In genomic region chr2:64454316-64455030, GRCh38 we compare ENCODE assay signal across 1 cellular context.
TF ChIP-seq lines count a peak whose summit lies in the region.

No MANE protein-coding gene starts in this region.

TF ChIP-seq in HepG2, 621 proteins besides CTCF, POLR2A, EP300 and RAD21 (continued from another document and continues in another):
- TF ChIP-seq NRL (CRISPR knock-in tag; IDR thresholded peaks at IDR 0.05; ENCODE audit: borderline replicate concordance) (peak; percentile 5; the same call in 1 of the 2 replicates), AKAP8 (CRISPR knock-in tag; IDR thresholded peaks at IDR 0.05) (no peak; the same call in 1 of the 2 replicates), KLF13 (CRISPR knock-in tag; IDR thresholded peaks at IDR 0.05) (peak; percentile 78; the same call in 1 of the 2 replicates), MXI1 (IDR thresholded peaks at IDR 0.05; ENCODE audit: borderline replicate concordance, low read depth, low read length) (no peak), ARNTL (CRISPR knock-in tag; IDR thresholded peaks at IDR 0.05) (no peak), ATRX (CRISPR knock-in tag; IDR thresholded peaks at IDR 0.05; ENCODE audit: borderline replicate concordance) (no peak), RXRB (CRISPR knock-in tag; IDR thresholded peaks at IDR 0.05; ENCODE audit: borderline replicate concordance) (no peak), ZNF772 (CRISPR knock-in tag; IDR thresholded peaks at IDR 0.05) (no peak), ZNF18 (CRISPR knock-in tag; IDR thresholded peaks at IDR 0.05; ENCODE audit: insufficient replicate concordance) (no peak), HCFC1 (IDR thresholded peaks at IDR 0.05; ENCODE audit: low read depth, low read length) (no peak), ZNF530 (CRISPR knock-in tag; IDR thresholded peaks at IDR 0.05; ENCODE audit: low read depth) (no peak), PPARG (CRISPR knock-in tag; conservative IDR thresholded peaks at IDR 0.05) (no peak), PITX1 (CRISPR knock-in tag; IDR thresholded peaks at IDR 0.05) (no peak), ZNF232 (CRISPR knock-in tag; IDR thresholded peaks at IDR 0.05; ENCODE audit: borderline replicate concordance) (no peak; the same call in 1 of the 2 replicates), BHLHE40 (IDR thresholded peaks at IDR 0.05; ENCODE audit: low read length) (no peak; the same call in 1 of the 2 replicates), ETS1 (CRISPR knock-in tag; IDR thresholded peaks at IDR 0.05) (no peak), ZNF431 (CRISPR knock-in tag; IDR thresholded peaks at IDR 0.05; ENCODE audit: borderline replicate concordance, low read depth) (no peak), ZNF343 (CRISPR knock-in tag; IDR thresholded peaks at IDR 0.05) (peak; percentile 100), MED8 (CRISPR knock-in tag; IDR thresholded peaks at IDR 0.05; ENCODE audit: insufficient replicate concordance) (no peak), HDAC1 (CRISPR knock-in tag; IDR thresholded peaks at IDR 0.05) (peak; percentile 57; the same call in 1 of the 2 replicates), GLI4 (CRISPR knock-in tag; IDR thresholded peaks at IDR 0.05; ENCODE audit: borderline replicate concordance) (peak; percentile 41; the same call in 1 of the 2 replicates), KLF6 (CRISPR knock-in tag; IDR thresholded peaks at IDR 0.05) (no peak; the same call in 1 of the 2 replicates), FOXK2 (IDR thresholded peaks at IDR 0.05) (no peak), TBL1XR1 (IDR thresholded peaks at IDR 0.05; ENCODE audit: borderline replicate concordance, low read length, partially characterized antibody) (no peak), ZNF543 (CRISPR knock-in tag; IDR thresholded peaks at IDR 0.05) (no peak; the same call in 1 of the 2 replicates), NFRKB (IDR thresholded peaks at IDR 0.05) (no peak), BORCS8-MEF2B (CRISPR knock-in tag; IDR thresholded peaks at IDR 0.05) (peak; percentile 73; the same call in 1 of the 2 replicates), ZNF615 (CRISPR knock-in tag; IDR thresholded peaks at IDR 0.05; ENCODE audit: borderline replicate concordance) (no peak), ZNF713 (CRISPR knock-in tag; IDR thresholded peaks at IDR 0.05) (no peak), FLYWCH1 (CRISPR knock-in tag; IDR thresholded peaks at IDR 0.05) (no peak), NFIC (IDR thresholded peaks at IDR 0.05; ENCODE audit: low read length) (no peak), SYNCRIP (IDR thresholded peaks at IDR 0.05; ENCODE audit: insufficient read depth, low read depth, low read length) (no peak), SMAD3 (CRISPR knock-in tag; IDR thresholded peaks at IDR 0.05) (peak; percentile 71; the same call in 1 of the 2 replicates), ZEB1 (IDR thresholded peaks at IDR 0.05; ENCODE audit: insufficient replicate concordance, low read depth) (no peak), RBM22 (optimal IDR thresholded peaks at IDR 0.05; ENCODE audit: low read length) (no peak), ZNF513 (CRISPR knock-in tag; conservative IDR thresholded peaks at IDR 0.05) (no peak), SIN3A (IDR thresholded peaks at IDR 0.05; ENCODE audit: borderline replicate concordance, low read depth, low read length) (peak; percentile 28; the same call in 1 of the 2 replicates), FOSL2 (CRISPR knock-in tag; IDR thresholded peaks at IDR 0.05) (peak; percentile 19; the same call in 1 of the 2 replicates), ZKSCAN1 (IDR thresholded peaks at IDR 0.05; ENCODE audit: low read length) (no peak), HNF4A (CRISPR knock-in tag; IDR thresholded peaks at IDR 0.05) (no peak), ZNF749 (CRISPR knock-in tag; IDR thresholded peaks at IDR 0.05; ENCODE audit: borderline replicate concordance) (peak; percentile 69; the same call in 1 of the 2 replicates), ZNF850 (CRISPR knock-in tag; conservative IDR thresholded peaks at IDR 0.05) (no peak), ZNF367 (CRISPR knock-in tag; IDR thresholded peaks at IDR 0.05; ENCODE audit: borderline replicate concordance) (no peak), PRPF4 (IDR thresholded peaks at IDR 0.05; ENCODE audit: low read depth, low read length, poor library complexity, severe bottlenecking) (no peak), ELF3 (CRISPR knock-in tag; IDR thresholded peaks at IDR 0.05) (no peak), ZNF670 (CRISPR knock-in tag; IDR thresholded peaks at IDR 0.05; ENCODE audit: borderline replicate concordance) (no peak), ZNF558 (CRISPR knock-in tag; IDR thresholded peaks at IDR 0.05; ENCODE audit: borderline replicate concordance) (no peak), ZBTB38 (CRISPR knock-in tag; IDR thresholded peaks at IDR 0.05) (0 out of 2 replicates have a peak, but pooled peaks have one; percentile 36), REXO4 (CRISPR knock-in tag; IDR thresholded peaks at IDR 0.05; ENCODE audit: borderline replicate concordance) (no peak), MEF2D (CRISPR knock-in tag; IDR thresholded peaks at IDR 0.05) (no peak), EZH2 (conservative IDR thresholded peaks at IDR 0.05; ENCODE audit: low read depth, low read length) (no peak), FOXK1 (CRISPR knock-in tag; IDR thresholded peaks at IDR 0.05; ENCODE audit: borderline replicate concordance, low read depth) (no peak), HINFP (CRISPR knock-in tag; IDR thresholded peaks at IDR 0.05; ENCODE audit: low read depth) (no peak), ZNF546 (CRISPR knock-in tag; conservative IDR thresholded peaks at IDR 0.05) (peak; percentile 62; the same call in 1 of the 2 replicates), MTA1 (CRISPR knock-in tag; IDR thresholded peaks at IDR 0.05; ENCODE audit: borderline replicate concordance) (peak; percentile 72; the same call in 1 of the 2 replicates), AGO2 (optimal IDR thresholded peaks at IDR 0.05; ENCODE audit: low read depth, low read length) (peak; percentile 66), ZNF878 (CRISPR knock-in tag; IDR thresholded peaks at IDR 0.05) (no peak), RFX1 (IDR thresholded peaks at IDR 0.05) (no peak), ZNF331 (CRISPR knock-in tag; IDR thresholded peaks at IDR 0.05) (no peak), JDP2 (CRISPR knock-in tag; IDR thresholded peaks at IDR 0.05; ENCODE audit: borderline replicate concordance) (no peak), ZFP62 (CRISPR knock-in tag; IDR thresholded peaks at IDR 0.05) (no peak), CREBL2 (CRISPR knock-in tag; IDR thresholded peaks at IDR 0.05; ENCODE audit: borderline replicate concordance) (no peak)
- TF ChIP-seq, protein P1, sequence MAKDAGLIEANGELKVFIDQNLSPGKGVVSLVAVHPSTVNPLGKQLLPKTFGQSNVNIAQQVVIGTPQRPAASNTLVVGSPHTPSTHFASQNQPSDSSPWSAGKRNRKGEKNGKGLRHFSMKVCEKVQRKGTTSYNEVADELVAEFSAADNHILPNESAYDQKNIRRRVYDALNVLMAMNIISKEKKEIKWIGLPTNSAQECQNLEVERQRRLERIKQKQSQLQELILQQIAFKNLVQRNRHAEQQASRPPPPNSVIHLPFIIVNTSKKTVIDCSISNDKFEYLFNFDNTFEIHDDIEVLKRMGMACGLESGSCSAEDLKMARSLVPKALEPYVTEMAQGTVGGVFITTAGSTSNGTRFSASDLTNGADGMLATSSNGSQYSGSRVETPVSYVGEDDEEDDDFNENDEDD (CRISPR knock-in tag; IDR thresholded peaks at IDR 0.05; ENCODE audit: borderline replicate concordance) = no peak; the same call in 1 of the 2 replicates
- TF ChIP-seq, protein P2, sequence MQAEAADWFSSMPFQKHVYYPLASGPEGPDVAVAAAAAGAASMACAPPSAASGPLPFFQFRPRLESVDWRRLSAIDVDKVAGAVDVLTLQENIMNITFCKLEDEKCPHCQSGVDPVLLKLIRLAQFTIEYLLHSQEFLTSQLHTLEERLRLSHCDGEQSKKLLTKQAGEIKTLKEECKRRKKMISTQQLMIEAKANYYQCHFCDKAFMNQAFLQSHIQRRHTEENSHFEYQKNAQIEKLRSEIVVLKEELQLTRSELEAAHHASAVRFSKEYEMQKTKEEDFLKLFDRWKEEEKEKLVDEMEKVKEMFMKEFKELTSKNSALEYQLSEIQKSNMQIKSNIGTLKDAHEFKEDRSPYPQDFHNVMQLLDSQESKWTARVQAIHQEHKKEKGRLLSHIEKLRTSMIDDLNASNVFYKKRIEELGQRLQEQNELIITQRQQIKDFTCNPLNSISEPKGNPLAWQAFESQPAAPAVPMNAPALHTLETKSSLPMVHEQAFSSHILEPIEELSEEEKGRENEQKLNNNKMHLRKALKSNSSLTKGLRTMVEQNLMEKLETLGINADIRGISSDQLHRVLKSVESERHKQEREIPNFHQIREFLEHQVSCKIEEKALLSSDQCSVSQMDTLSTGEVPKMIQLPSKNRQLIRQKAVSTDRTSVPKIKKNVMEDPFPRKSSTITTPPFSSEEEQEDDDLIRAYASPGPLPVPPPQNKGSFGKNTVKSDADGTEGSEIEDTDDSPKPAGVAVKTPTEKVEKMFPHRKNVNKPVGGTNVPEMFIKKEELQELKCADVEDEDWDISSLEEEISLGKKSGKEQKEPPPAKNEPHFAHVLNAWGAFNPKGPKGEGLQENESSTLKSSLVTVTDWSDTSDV (CRISPR knock-in tag; IDR thresholded peaks at IDR 0.05) = 0 out of 2 replicates have a peak, but pooled peaks have one; percentile 13
- TF ChIP-seq, protein P3, sequence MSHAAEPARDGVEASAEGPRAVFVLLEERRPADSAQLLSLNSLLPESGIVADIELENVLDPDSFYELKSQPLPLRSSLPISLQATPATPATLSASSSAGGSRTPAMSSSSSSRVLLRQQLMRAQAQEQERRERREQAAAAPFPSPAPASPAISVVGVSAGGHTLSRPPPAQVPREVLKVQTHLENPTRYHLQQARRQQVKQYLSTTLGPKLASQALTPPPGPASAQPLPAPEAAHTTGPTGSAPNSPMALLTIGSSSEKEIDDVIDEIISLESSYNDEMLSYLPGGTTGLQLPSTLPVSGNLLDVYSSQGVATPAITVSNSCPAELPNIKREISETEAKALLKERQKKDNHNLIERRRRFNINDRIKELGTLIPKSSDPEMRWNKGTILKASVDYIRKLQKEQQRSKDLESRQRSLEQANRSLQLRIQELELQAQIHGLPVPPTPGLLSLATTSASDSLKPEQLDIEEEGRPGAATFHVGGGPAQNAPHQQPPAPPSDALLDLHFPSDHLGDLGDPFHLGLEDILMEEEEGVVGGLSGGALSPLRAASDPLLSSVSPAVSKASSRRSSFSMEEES (CRISPR knock-in tag; IDR thresholded peaks at IDR 0.05) = no peak
- TF ChIP-seq, protein P4, sequence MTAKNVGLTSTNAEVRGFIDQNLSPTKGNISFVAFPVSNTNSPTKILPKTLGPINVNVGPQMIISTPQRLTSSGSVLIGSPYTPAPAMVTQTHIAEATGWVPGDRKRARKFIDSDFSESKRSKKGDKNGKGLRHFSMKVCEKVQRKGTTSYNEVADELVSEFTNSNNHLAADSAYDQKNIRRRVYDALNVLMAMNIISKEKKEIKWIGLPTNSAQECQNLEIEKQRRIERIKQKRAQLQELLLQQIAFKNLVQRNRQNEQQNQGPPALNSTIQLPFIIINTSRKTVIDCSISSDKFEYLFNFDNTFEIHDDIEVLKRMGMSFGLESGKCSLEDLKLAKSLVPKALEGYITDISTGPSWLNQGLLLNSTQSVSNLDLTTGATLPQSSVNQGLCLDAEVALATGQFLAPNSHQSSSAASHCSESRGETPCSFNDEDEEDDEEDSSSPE (CRISPR knock-in tag; IDR thresholded peaks at IDR 0.05) = no peak
